Comparison of ENCODE assay signal across 9 cellular contexts in the genomic region with DNA sequence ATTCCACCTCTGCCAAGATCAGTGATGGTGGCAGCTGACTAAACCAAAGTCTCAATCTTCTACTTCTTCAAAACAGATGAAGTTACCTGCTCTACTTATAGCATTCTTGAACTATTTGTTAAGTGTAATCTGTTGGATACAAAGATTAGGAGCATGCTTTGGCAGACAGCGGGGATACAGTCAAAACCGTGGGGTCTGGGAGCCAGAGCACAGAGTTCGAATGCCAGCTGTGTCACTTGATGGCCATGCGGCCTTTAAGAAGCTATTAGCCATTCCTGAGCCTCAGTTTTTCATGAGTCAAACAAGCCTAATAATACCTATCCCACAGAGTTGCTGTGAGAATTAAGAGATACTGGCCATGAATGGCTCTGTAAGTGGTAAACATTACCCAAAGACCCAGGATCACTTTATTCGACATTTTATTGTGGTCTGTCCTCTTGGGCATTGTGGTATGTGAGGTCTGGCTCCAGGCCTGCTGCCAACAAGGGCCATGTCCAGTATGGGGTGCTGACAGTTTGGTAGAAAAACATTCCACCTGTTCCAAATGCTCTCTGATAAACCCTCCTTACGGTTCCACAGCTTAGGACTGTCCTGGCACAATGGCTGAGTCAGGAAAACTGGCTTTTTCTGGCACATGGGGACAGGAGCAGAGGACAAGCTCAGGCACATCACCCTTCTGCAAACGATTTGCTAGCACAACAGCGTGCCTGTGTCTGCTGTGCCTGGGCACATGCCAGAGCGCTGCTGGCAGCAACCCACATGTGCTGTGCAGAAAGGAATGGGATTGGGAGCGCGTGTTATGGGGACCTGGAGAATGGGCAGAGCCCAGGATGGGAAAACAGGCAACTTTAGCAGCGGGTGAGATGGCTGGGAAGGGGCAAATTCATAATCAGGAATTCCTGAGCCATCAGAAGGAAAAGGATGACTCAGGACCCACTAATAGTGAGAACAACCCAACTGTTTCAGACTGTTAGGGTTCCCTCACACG.
DNase-seq lines count a peak whose midpoint lies in the region; ATAC-seq lines count a peak whose summit lies in the region.
"Had no signal": no experiment of that assay in that cellular context is flagged by ENCODE, and none has a peak within 500 bp of the region (broad histone marks: within the 10 kb centered on the region; RNA-seq: fewer than 3 reads in every experiment).

No MANE protein-coding gene starts in this region.

- no peaks in the 10 kb centered on the region for H3K9me3 Mint-ChIP-seq in stimulated activated naive B cell treated with anti-CD40 and anti-IgM and Interleukin-4, amounts not matched to agents 10 μg/mL and 1 μg/mL and 100 μg/mL, for 72 hours

- no peak overlapping the region for H3K4me3 Mint-ChIP-seq in stimulated activated naive B cell treated with anti-CD40 and anti-IgM and Interleukin-4, amounts not matched to agents 10 μg/mL and 1 μg/mL and 100 μg/mL, for 72 hours

- peaks cover 36 to 51% of the 10 kb centered on the region in 2 donors for H3K36me3 Mint-ChIP-seq in stimulated activated naive B cell treated with anti-CD40 and anti-IgM and Interleukin-4, amounts not matched to agents 10 μg/mL and 1 μg/mL and 100 μg/mL, for 72 hours

- H3K4me1 Mint-ChIP-seq in stimulated activated naive B cell treated with anti-CD40 and anti-IgM and Interleukin-4, amounts not matched to agents 10 μg/mL and 1 μg/mL and 100 μg/mL, for 72 hours, result peaks cover 20 to 32% of the 10 kb centered on the region in 2 donors

- DNase-seq in EL (peak; percentile 96), RKO (ENCODE audit: low spot score) (peak; percentile 86), fibroblast of gingiva (ENCODE audit: low read depth) (peak; percentile 91), putamen (ENCODE audit: low spot score) (peak; percentile 38), NCI-H2107 treated with DMSO at 0.1 percent for 48 hours (lab: John Stamatoyannopoulos, UW; ENCODE audit: unreplicated experiment) (no peak), AML-193 (lab: John Stamatoyannopoulos, UW) (no peak)
- no peak for DNase-seq in stimulated activated naive B cell treated with anti-CD40 and anti-IgM and Interleukin-4, amounts not matched to agents 10 μg/mL and 1 μg/mL and 100 μg/mL, for 72 hours
- DNase-seq: activated T-cell treated with anti-CD3 and anti-CD28 coated beads for 4 hours had no signal

- ATAC-seq in GM18511 (IDR thresholded peaks at IDR 0.05; ENCODE audit: unreplicated experiment), result no peak
- no peak for ATAC-seq in stimulated activated naive B cell treated with anti-CD40 and anti-IgM and Interleukin-4, amounts not matched to agents 10 μg/mL and 1 μg/mL and 100 μg/mL, for 72 hours (replicated peaks)

- H3K27me3 Mint-ChIP-seq in stimulated activated naive B cell treated with anti-CD40 and anti-IgM and Interleukin-4, amounts not matched to agents 10 μg/mL and 1 μg/mL and 100 μg/mL, for 72 hours, result no peaks in the 10 kb centered on the region

- no peak overlapping the region for H3K27ac Mint-ChIP-seq in stimulated activated naive B cell treated with anti-CD40 and anti-IgM and Interleukin-4, amounts not matched to agents 10 μg/mL and 1 μg/mL and 100 μg/mL, for 72 hours

Comparison
In these comparisons a context has a peak if more than half of its experiments do, and no peak if none do; other contexts are left out.
1. DNase-seq: peak in EL (single experiment), RKO (single experiment), fibroblast of gingiva (single experiment) and putamen (single experiment); none in NCI-H2107 treated with DMSO at 0.1 percent for 48 hours (single experiment), stimulated activated naive B cell treated with anti-CD40 and anti-IgM and Interleukin-4, amounts not matched to agents 10 μg/mL and 1 μg/mL and 100 μg/mL, for 72 hours (single experiment) and AML-193 (0 of 2).